ENCODE assay signal across 22 cellular contexts in the genomic region with DNA sequence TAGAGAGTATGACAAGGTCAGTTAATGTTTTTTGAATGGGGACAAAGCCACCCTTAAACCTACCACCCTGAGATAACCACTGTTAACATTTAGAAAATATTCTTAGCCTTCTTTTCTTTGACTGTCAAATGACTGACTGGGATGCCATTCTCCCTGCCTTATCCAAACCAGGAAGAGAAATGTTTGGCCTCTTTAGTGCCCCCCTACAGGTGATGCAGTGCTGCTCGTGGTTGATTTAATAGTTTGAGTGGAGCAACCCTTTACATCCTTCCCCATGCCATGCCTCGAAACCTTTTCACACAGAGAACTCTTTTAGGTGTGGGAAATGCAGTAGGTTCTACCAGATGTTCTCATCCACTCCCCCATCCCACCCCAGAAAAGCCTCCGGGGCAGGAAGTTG. TPM values are rescaled to one million over a fixed set of nuclear protein-coding genes. Genes with fewer than 3 reads are reported as not detected.
A peak's percentile ranks its signal among the peaks of the same experiment; 100 is the strongest.
DNase-seq lines count a peak whose midpoint lies in the region; ATAC-seq and TF ChIP-seq lines count a peak whose summit lies in the region.
"Had no signal": no experiment of that assay in that cellular context is flagged by ENCODE, and none has a peak within 500 bp of the region (broad histone marks: within the 10 kb centered on the region; RNA-seq: fewer than 3 reads in every experiment).

No MANE protein-coding gene starts in this region.

- 62% methylated on average over 3 of the region's 3 CpGs for WGBS in SK-N-SH (ENCODE audit: low lambda C conversion rate)

- no peaks in the 10 kb centered on the region for H3F3A ChIP-seq in SK-N-SH (replicated peaks; ENCODE audit: insufficient read depth)

- CTCF ChIA-PET in SK-N-SH (lab: Yijun Ruan, JAX) (interaction anchor here (4.4 to 13.2 kb wide), 2 partner anchors 14 to 130 kb away, joined by 31 to 280 read pairs; no protein-coding TSS in a partner anchor), WTC11 (lab: Charles Lee) (interaction anchor here (1.9 to 4.8 kb wide), 2 partner anchors 127 to 132 kb away, joined by 6 to 89 read pairs; no protein-coding TSS in a partner anchor)
- CTCF ChIA-PET in activated CD4-positive, alpha-beta memory T cell treated with anti-CD3 and anti-CD28 coated beads for 36 hours (lab: Charles Lee) = interaction anchor here (9.3 kb wide), 1 partner anchor 130 kb away, joined by 258 read pairs; no protein-coding TSS in a partner anchor

- no peaks in the 10 kb centered on the region for H3K36me3 ChIP-seq in SK-N-SH (replicated peaks in 1 of 2; ENCODE audit: control insufficient read depth in 1 of 2, insufficient read depth in 2 of 2, low read length in 1 of 2)
- H3K36me3 ChIP-seq: BLaER1, MG63 had no signal

- H4K20me1 ChIP-seq in SK-N-SH (ENCODE audit: insufficient read depth) = no peaks in the 10 kb centered on the region
- H4K20me1 ChIP-seq: BLaER1 had no signal

- no peak for ATAC-seq in SK-N-SH treated with all-trans-retinoic acid at 6 μM for 48 hours
- peak; percentile 74 for ATAC-seq in WTC11
- ATAC-seq: GM12878 had no signal

- no peak for TF ChIP-seq CTCF in SK-N-SH (IDR thresholded peaks at IDR 0.05)
- TF ChIP-seq CTCF in WTC11 (IDR thresholded peaks at IDR 0.05) = no peak

- H3K4me3 Mint-ChIP-seq in WTC11 = no peak overlapping the region
- no peak overlapping the region for H3K4me3 Mint-ChIP-seq in activated CD4-positive, alpha-beta memory T cell treated with anti-CD3 and anti-CD28 coated beads for 36 hours
- H3K4me3 Mint-ChIP-seq: CD4-positive, CD25-positive, alpha-beta regulatory T cell had no signal

- TF ChIP-seq RAD21 in SK-N-SH (IDR thresholded peaks at IDR 0.05; ENCODE audit: low read length) = no peak

- POLR2A ChIA-PET in SK-N-SH (lab: Yijun Ruan, JAX) = no interaction called here
- POLR2A ChIA-PET in WTC11 (lab: Charles Lee) = no interaction called here
- POLR2A ChIA-PET in activated CD4-positive, alpha-beta memory T cell treated with anti-CD3 and anti-CD28 coated beads for 36 hours (lab: Charles Lee) = no interaction called here

- no peak overlapping the region for H2AFZ ChIP-seq in SK-N-SH (ENCODE audit: low read depth)

- H3K9me3 ChIP-seq in SK-N-SH = no peaks in the 10 kb centered on the region
- H3K9me3 ChIP-seq: BLaER1, MG63 had no signal

- H3K27me3 Mint-ChIP-seq in WTC11 (ENCODE audit: low read depth) = no peaks in the 10 kb centered on the region
- peaks cover 6% of the 10 kb centered on the region for H3K27me3 Mint-ChIP-seq in activated CD4-positive, alpha-beta memory T cell treated with anti-CD3 and anti-CD28 coated beads for 36 hours

- H3K36me3 Mint-ChIP-seq in WTC11 = no peaks in the 10 kb centered on the region
- H3K36me3 Mint-ChIP-seq in activated CD4-positive, alpha-beta memory T cell treated with anti-CD3 and anti-CD28 coated beads for 36 hours = no peaks in the 10 kb centered on the region

- no peak for TF ChIP-seq EP300 in SK-N-SH (IDR thresholded peaks at IDR 0.05; ENCODE audit: borderline replicate concordance in 1 of 2, low read depth in 1 of 2, low read length in 1 of 2)

- H3K9ac ChIP-seq in SK-N-SH = no peak overlapping the region
- H3K9ac ChIP-seq: BLaER1 had no signal

- H3K4me3 ChIP-seq in SK-N-SH (ENCODE audit: low read depth in 2 of 2, low read length in 1 of 2) = no peak overlapping the region
- H3K4me3 ChIP-seq: BLaER1, GM12878, MG63 had no signal

- intact Hi-C loops in activated CD4-positive, alpha-beta memory T cell treated with anti-CD3 and anti-CD28 coated beads for 36 hours (cut with micrococcal nuclease) = no loop called here

- no peak overlapping the region for H3K27ac Mint-ChIP-seq in WTC11
- no peak overlapping the region for H3K27ac Mint-ChIP-seq in activated CD4-positive, alpha-beta memory T cell treated with anti-CD3 and anti-CD28 coated beads for 36 hours
- H3K27ac Mint-ChIP-seq: CD4-positive, CD25-positive, alpha-beta regulatory T cell had no signal

- H3K4me1 Mint-ChIP-seq in WTC11 = 0 out of 2 replicates have a peak, but pooled peaks cover 3% of the 10 kb centered on the region
- peaks cover 4% of the 10 kb centered on the region for H3K4me1 Mint-ChIP-seq in activated CD4-positive, alpha-beta memory T cell treated with anti-CD3 and anti-CD28 coated beads for 36 hours (ENCODE audit: low read depth)

- no peaks in the 10 kb centered on the region for H3K9me3 Mint-ChIP-seq in WTC11
- H3K9me3 Mint-ChIP-seq in activated CD4-positive, alpha-beta memory T cell treated with anti-CD3 and anti-CD28 coated beads for 36 hours = no peaks in the 10 kb centered on the region
- H3K9me3 Mint-ChIP-seq: CD4-positive, CD25-positive, alpha-beta regulatory T cell had no signal

- DNase-seq in SK-N-SH (peak; percentile 30), HT-29 (ENCODE audit: low spot score) (peak; percentile 18), WTC11 (ENCODE audit: low spot score) (no peak), mucosa of gallbladder (ENCODE audit: low spot score) (no peak)
- DNase-seq in activated T-cell treated with anti-CD3 and anti-CD28 coated beads, Interleukin-2, amount 50 U/mL, for 1 hour = no peak
- no peak for DNase-seq in activated CD4-positive, alpha-beta memory T cell treated with anti-CD3 and anti-CD28 coated beads for 36 hours
- DNase-seq: CD4-positive, CD25-positive, alpha-beta regulatory T cell; DMS79; EL; GDM1; KBM-7; MG63; NCI-H1105 treated with DMSO at 0.1 percent for 48 hours; NCI-H146; NCI-H1930; NCI-H446 treated with DMSO at 0.1 percent for 48 hours; NCI-H526; NCI-H82; SHP77 treated with DMSO at 0.1 percent for 48 hours had no signal

- no peaks in the 10 kb centered on the region for H3K79me2 ChIP-seq in SK-N-SH (ENCODE audit: insufficient read depth)

- H3K27me3 ChIP-seq in SK-N-SH (ENCODE audit: insufficient read depth) = no peaks in the 10 kb centered on the region
- H3K27me3 ChIP-seq: BLaER1 had no signal

- no peak overlapping the region for H3K4me2 ChIP-seq in SK-N-SH
- H3K4me2 ChIP-seq: BLaER1 had no signal

- no peak overlapping the region for H3K27ac ChIP-seq in SK-N-SH (ENCODE audit: low read depth in 2 of 2, low read length in 1 of 2)
- H3K27ac ChIP-seq: BLaER1 had no signal

- peaks cover 0 to 7% of the 10 kb centered on the region in 2 experiments; a peak in 1 of 4 replicates for H3K4me1 ChIP-seq in SK-N-SH (ENCODE audit: control insufficient read depth in 1 of 2, insufficient read depth in 2 of 2, low read depth in 1 of 2, low read length in 1 of 2)
- H3K4me1 ChIP-seq: BLaER1 had no signal

- no peaks in the 10 kb centered on the region for H3K9me2 ChIP-seq in SK-N-SH

TF ChIP-seq in SK-N-SH, 30 proteins besides CTCF, POLR2A, EP300 and RAD21:
- TF ChIP-seq POLR2AphosphoS5 (IDR thresholded peaks at IDR 0.05; ENCODE audit: low read depth, low read length) (no peak), JUND (IDR thresholded peaks at IDR 0.05) (no peak), YY1 (IDR thresholded peaks at IDR 0.05; ENCODE audit: low read depth) (no peak), SIN3A (IDR thresholded peaks at IDR 0.05; ENCODE audit: borderline replicate concordance, low read depth, low read length) (no peak), FOXJ3 (CRISPR knock-in tag; IDR thresholded peaks at IDR 0.05) (no peak), NRF1 (IDR thresholded peaks at IDR 0.05; ENCODE audit: low read depth, low read length) (no peak), GATA2 (CRISPR knock-in tag; IDR thresholded peaks at IDR 0.05) (no peak)
TF ChIP-seq in SK-N-SH: peak in this region for 0.

TF ChIP-seq in SK-N-SH treated with all-trans-retinoic acid at 6 μM for 48 hours, 23 proteins besides CTCF, POLR2A, EP300 and RAD21 (continues in another document):
- TF ChIP-seq ZFP30 (CRISPR knock-in tag; IDR thresholded peaks at IDR 0.05) (no peak), ZFP3 (CRISPR knock-in tag; IDR thresholded peaks at IDR 0.05) (no peak), OSR1 (CRISPR knock-in tag; IDR thresholded peaks at IDR 0.05) (no peak), SNAI2 (CRISPR knock-in tag; IDR thresholded peaks at IDR 0.05) (no peak)
- TF ChIP-seq, protein P1, sequence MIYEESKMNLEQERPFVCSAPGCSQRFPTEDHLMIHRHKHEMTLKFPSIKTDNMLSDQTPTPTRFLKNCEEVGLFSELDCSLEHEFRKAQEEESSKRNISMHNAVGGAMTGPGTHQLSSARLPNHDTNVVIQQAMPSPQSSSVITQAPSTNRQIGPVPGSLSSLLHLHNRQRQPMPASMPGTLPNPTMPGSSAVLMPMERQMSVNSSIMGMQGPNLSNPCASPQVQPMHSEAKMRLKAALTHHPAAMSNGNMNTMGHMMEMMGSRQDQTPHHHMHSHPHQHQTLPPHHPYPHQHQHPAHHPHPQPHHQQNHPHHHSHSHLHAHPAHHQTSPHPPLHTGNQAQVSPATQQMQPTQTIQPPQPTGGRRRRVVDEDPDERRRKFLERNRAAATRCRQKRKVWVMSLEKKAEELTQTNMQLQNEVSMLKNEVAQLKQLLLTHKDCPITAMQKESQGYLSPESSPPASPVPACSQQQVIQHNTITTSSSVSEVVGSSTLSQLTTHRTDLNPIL (CRISPR knock-in tag; IDR thresholded peaks at IDR 0.05; ENCODE audit: low read depth) = no peak

TF ChIP-seq in WTC11, 78 proteins besides CTCF, POLR2A, EP300 and RAD21 (continues in another document):
- TF ChIP-seq, protein P2, sequence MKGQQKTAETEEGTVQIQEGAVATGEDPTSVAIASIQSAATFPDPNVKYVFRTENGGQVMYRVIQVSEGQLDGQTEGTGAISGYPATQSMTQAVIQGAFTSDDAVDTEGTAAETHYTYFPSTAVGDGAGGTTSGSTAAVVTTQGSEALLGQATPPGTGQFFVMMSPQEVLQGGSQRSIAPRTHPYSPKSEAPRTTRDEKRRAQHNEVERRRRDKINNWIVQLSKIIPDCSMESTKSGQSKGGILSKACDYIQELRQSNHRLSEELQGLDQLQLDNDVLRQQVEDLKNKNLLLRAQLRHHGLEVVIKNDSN (CRISPR knock-in tag; IDR thresholded peaks at IDR 0.05) = no peak
- no peak for TF ChIP-seq SMAD3 (CRISPR knock-in tag; IDR thresholded peaks at IDR 0.05; ENCODE audit: borderline replicate concordance)
- no peak for TF ChIP-seq ZNF423 (CRISPR knock-in tag; IDR thresholded peaks at IDR 0.05)
- TF ChIP-seq ZNF232 (CRISPR knock-in tag; IDR thresholded peaks at IDR 0.05) = no peak
- TF ChIP-seq NFYB (CRISPR knock-in tag; conservative IDR thresholded peaks at IDR 0.05; ENCODE audit: low read depth) = no peak
- TF ChIP-seq JUN (CRISPR knock-in tag; IDR thresholded peaks at IDR 0.05) = no peak

RNA-seq across cellular contexts. Expression of a gene that starts 38.7 kb away (rescaled TPM):
- 25.1 and 32.0 TPM in 2 replicates for polyA plus RNA-seq in SK-N-SH (2012; rRNA removed)
- polyA plus RNA-seq in SK-N-SH (2012; cell fraction: cytosol; rRNA removed) = 29.2 and 30.9 TPM in 2 replicates
- 18.2 and 25.5 TPM in 2 replicates for polyA plus RNA-seq in SK-N-SH (2012; cell fraction: nucleus; rRNA removed)
- 57.3 and 70.2 TPM in 2 replicates for total RNA-seq in HT-29 (2014; rRNA removed; shearing (Covaris generic))
- total RNA-seq in WTC11 (2021) (39.7 to 45.4 TPM (median 42.0 TPM) in 3 replicates), mucosa of gallbladder (27.9 TPM)
- total RNA-seq in activated CD4-positive, alpha-beta memory T cell treated with anti-CD3 and anti-CD28 coated beads for 36 hours = 10 to 100 TPM; 40.9 to 48.1 TPM

Comparison
In these comparisons a context has a peak if more than half of its experiments do, and no peak if none do; other contexts are left out.
1. DNase-seq: peak in SK-N-SH (single experiment) and HT-29 (single experiment); none in WTC11 (single experiment), activated T-cell treated with anti-CD3 and anti-CD28 coated beads, Interleukin-2, amount 50 U/mL, for 1 hour (single experiment), activated CD4-positive, alpha-beta memory T cell treated with anti-CD3 and anti-CD28 coated beads for 36 hours (single experiment) and mucosa of gallbladder (single experiment).